Comparison of ENCODE assay signal across 12 cellular contexts in genomic region chr3:172615296-172615695, GRCh38.
"Had no signal": no experiment of that assay in that cellular context is flagged by ENCODE, and none has a peak within 500 bp of the region (broad histone marks: within the 10 kb centered on the region; RNA-seq: fewer than 3 reads in every experiment).

No MANE protein-coding gene starts in this region.

- H3K27ac ChIP-seq: adrenal gland, parathyroid adenoma, thyroid gland had no signal

- H3K27ac Mint-ChIP-seq: activated T-cell treated with anti-CD3 and anti-CD28 coated beads, Interleukin-2, amount 50 U/mL, for 24 hours; stimulated activated memory B cell treated with anti-CD40 and anti-IgM and Interleukin-4, amounts not matched to agents 10 μg/mL and 1 μg/mL and 100 μg/mL, for 72 hours had no signal

- DNase-seq: activated CD4-positive, alpha-beta T cell treated with anti-CD3 and anti-CD28 coated beads, Interleukin-2, amount 50 U/mL, for 1 hour; activated CD4-positive, CD25-positive, alpha-beta regulatory T cell; activated gamma-delta T cell; activated T-cell treated with anti-CD3 and anti-CD28 coated beads, Interleukin-2, amount 50 U/mL, for 24 hours; adrenal gland; foreskin melanocyte; head of caudate nucleus; midbrain; stimulated activated CD4-positive, alpha-beta T cell treated with anti-CD3 and anti-CD28 coated beads, Interleukin-2, amount 100 ng/mL, for 48 hours; thyroid gland had no signal

- H3K36me3 ChIP-seq: adrenal gland, thyroid gland had no signal

- ATAC-seq: stimulated activated memory B cell treated with anti-CD40 and anti-IgM and Interleukin-4, amounts not matched to agents 10 μg/mL and 1 μg/mL and 100 μg/mL, for 72 hours had no signal

- H3K9me3 ChIP-seq: adrenal gland, thyroid gland had no signal

- H3K4me3 Mint-ChIP-seq: activated T-cell treated with anti-CD3 and anti-CD28 coated beads, Interleukin-2, amount 50 U/mL, for 24 hours; stimulated activated memory B cell treated with anti-CD40 and anti-IgM and Interleukin-4, amounts not matched to agents 10 μg/mL and 1 μg/mL and 100 μg/mL, for 72 hours had no signal

- H3K27me3 Mint-ChIP-seq: activated T-cell treated with anti-CD3 and anti-CD28 coated beads, Interleukin-2, amount 50 U/mL, for 24 hours; stimulated activated memory B cell treated with anti-CD40 and anti-IgM and Interleukin-4, amounts not matched to agents 10 μg/mL and 1 μg/mL and 100 μg/mL, for 72 hours had no signal
